ENCODE assay signal across 21 cellular contexts in genomic region chr2:169853041-169853668, GRCh38. TPM values are rescaled to one million over a fixed set of nuclear protein-coding genes. Genes with fewer than 3 reads are reported as not detected.
DNase-seq lines count a peak whose midpoint lies in the region; ATAC-seq and TF ChIP-seq lines count a peak whose summit lies in the region.
"Had no signal": no experiment of that assay in that cellular context is flagged by ENCODE, and none has a peak within 500 bp of the region (broad histone marks: within the 10 kb centered on the region; RNA-seq: fewer than 3 reads in every experiment).

No MANE protein-coding gene starts in this region.

- H3K27me3 Mint-ChIP-seq in nephron progenitor cell (ENCODE audit: low read depth, poor library complexity): peaks cover 3% of the 10 kb centered on the region
- H3K27me3 Mint-ChIP-seq in activated T-helper 2 cell treated with anti-CD3 and anti-CD28 coated beads, Interferon-gamma antibody, Interleukin-2, Interleukin-4, amounts not matched to agents 10 μg/mL and 5 μg/mL and 100 μg/mL, durations not matched to agents 14 hours and 24 hours and 36 hours (ENCODE audit: low read depth): no peaks in the 10 kb centered on the region

- peaks cover 3% of the 10 kb centered on the region; the same call in 1 of the 2 replicates for H3F3A ChIP-seq in DOHH2 (ENCODE audit: control insufficient read depth, insufficient read depth)
- peaks cover 12% of the 10 kb centered on the region; the same call in 1 of the 2 replicates for H3F3A ChIP-seq in SU-DHL-6 (ENCODE audit: insufficient read depth)

- peak overlapping the region; percentile 89 for H2AFZ ChIP-seq in SU-DHL-6 (ENCODE audit: low read depth, low read length, severe bottlenecking)

- peak overlapping the region; percentile 43 for H3K27ac Mint-ChIP-seq in nephron progenitor cell
- H3K27ac Mint-ChIP-seq in activated T-helper 2 cell treated with anti-CD3 and anti-CD28 coated beads, Interferon-gamma antibody, Interleukin-2, Interleukin-4, amounts not matched to agents 10 μg/mL and 5 μg/mL and 100 μg/mL, durations not matched to agents 14 hours and 24 hours and 36 hours: no peak overlapping the region

- H3K79me2 ChIP-seq in DOHH2 (ENCODE audit: control insufficient read depth, low read length) (peaks cover 34% of the 10 kb centered on the region), SU-DHL-6 (ENCODE audit: insufficient read depth, low read length) (peaks cover 25% of the 10 kb centered on the region)

- H3K4me3 ChIP-seq in DOHH2 (ENCODE audit: low read length): no peak overlapping the region
- H3K4me3 ChIP-seq in SU-DHL-6 (ENCODE audit: insufficient read depth, low read length, poor library complexity, severe bottlenecking): peak overlapping the region; percentile 47
- H3K4me3 ChIP-seq: BLaER1 treated with 17β-estradiol and CSF1 and Interleukin-3, amounts not matched to agents 10 nM and 100 nM; GM12878; MG63 had no signal

- in situ Hi-C loops in KBM-7 (cut with MboI; ENCODE audit: low pct_unique_long_range_greater_than_20kb, low sequenced_read_pairs): no loop called here
- in situ Hi-C loops in GM13977 (cut with MboI; ENCODE audit: low pct_unique_long_range_greater_than_20kb, low sequenced_read_pairs, unreplicated experiment): no loop called here

- H3K4me2 ChIP-seq in DOHH2 (ENCODE audit: low read length) (peak overlapping the region; percentile 31; the same call in 1 of the 2 replicates), SU-DHL-6 (ENCODE audit: low read depth, low read length, poor library complexity, severe bottlenecking) (peak overlapping the region; percentile 93)

- peaks cover 52% of the 10 kb centered on the region for H3K9me3 Mint-ChIP-seq in nephron progenitor cell
- peaks cover 6% of the 10 kb centered on the region for H3K9me3 Mint-ChIP-seq in activated T-helper 2 cell treated with anti-CD3 and anti-CD28 coated beads, Interferon-gamma antibody, Interleukin-2, Interleukin-4, amounts not matched to agents 10 μg/mL and 5 μg/mL and 100 μg/mL, durations not matched to agents 14 hours and 24 hours and 36 hours

- no peaks in the 10 kb centered on the region for H3K27me3 ChIP-seq in DOHH2 (ENCODE audit: control insufficient read depth, low read length)
- H3K27me3 ChIP-seq in SU-DHL-6 (ENCODE audit: low read length): no peaks in the 10 kb centered on the region
- H3K27me3 ChIP-seq: BLaER1 treated with 17β-estradiol and CSF1 and Interleukin-3, amounts not matched to agents 10 nM and 100 nM; MG63 had no signal

- H3K27ac ChIP-seq in DOHH2 (ENCODE audit: low read depth, low read length) (no peak overlapping the region), SU-DHL-6 (ENCODE audit: low read depth, low read length) (peak overlapping the region; percentile 57)
- H3K27ac ChIP-seq: BLaER1 treated with 17β-estradiol and CSF1 and Interleukin-3, amounts not matched to agents 10 nM and 100 nM had no signal

- H3K4me1 Mint-ChIP-seq in nephron progenitor cell: no peaks in the 10 kb centered on the region
- peaks cover 6% of the 10 kb centered on the region for H3K4me1 Mint-ChIP-seq in activated T-helper 2 cell treated with anti-CD3 and anti-CD28 coated beads, Interferon-gamma antibody, Interleukin-2, Interleukin-4, amounts not matched to agents 10 μg/mL and 5 μg/mL and 100 μg/mL, durations not matched to agents 14 hours and 24 hours and 36 hours (ENCODE audit: low read depth)

- TF ChIP-seq CTCF in DOHH2 (IDR thresholded peaks at IDR 0.05; ENCODE audit: low read depth, low read length, poor library complexity, severe bottlenecking): no peak
- TF ChIP-seq CTCF in SU-DHL-6 (IDR thresholded peaks at IDR 0.05; ENCODE audit: insufficient read depth, low read length, poor library complexity, severe bottlenecking): no peak
- TF ChIP-seq CTCF in nephron progenitor cell (IDR thresholded peaks at IDR 0.05): no peak
- no peak for TF ChIP-seq CTCF in GM13977 (IDR thresholded peaks at IDR 0.05; ENCODE audit: extremely low read depth, insufficient read depth, missing control alignments)

- H3K9me3 ChIP-seq in DOHH2 (ENCODE audit: control insufficient read depth, insufficient read depth, low read length) (no peaks in the 10 kb centered on the region), SU-DHL-6 (ENCODE audit: insufficient read depth, low read length) (no peaks in the 10 kb centered on the region)

- H3K36me3 ChIP-seq in DOHH2 (ENCODE audit: control insufficient read depth, low read length) (no peaks in the 10 kb centered on the region), SU-DHL-6 (ENCODE audit: low read length) (no peaks in the 10 kb centered on the region)

- no peak for ATAC-seq in HG03565 (IDR thresholded peaks at IDR 0.05; ENCODE audit: unreplicated experiment)
- ATAC-seq: GM12878, Panc1 had no signal

- intact Hi-C loops in activated T-helper 2 cell treated with anti-CD3 and anti-CD28 coated beads, Interferon-gamma antibody, Interleukin-2, Interleukin-4, amounts not matched to agents 10 μg/mL and 5 μg/mL and 100 μg/mL, durations not matched to agents 14 hours and 24 hours and 36 hours (cut with micrococcal nuclease): no loop called here

- H3K4me1 ChIP-seq in DOHH2 (ENCODE audit: control insufficient read depth, low read length): peaks cover 13% of the 10 kb centered on the region

- H4K20me1 ChIP-seq in DOHH2 (ENCODE audit: control insufficient read depth, insufficient read depth, low read depth, low read length) (no peaks in the 10 kb centered on the region), SU-DHL-6 (ENCODE audit: low read depth, low read length) (no peaks in the 10 kb centered on the region)

- no peak overlapping the region for H3K9ac ChIP-seq in SU-DHL-6 (ENCODE audit: low read length)
- H3K9ac ChIP-seq: BLaER1 treated with 17β-estradiol and CSF1 and Interleukin-3, amounts not matched to agents 10 nM and 100 nM had no signal

- peaks cover 65% of the 10 kb centered on the region for H3K36me3 Mint-ChIP-seq in nephron progenitor cell (ENCODE audit: low read depth)
- peaks cover 23% of the 10 kb centered on the region for H3K36me3 Mint-ChIP-seq in activated T-helper 2 cell treated with anti-CD3 and anti-CD28 coated beads, Interferon-gamma antibody, Interleukin-2, Interleukin-4, amounts not matched to agents 10 μg/mL and 5 μg/mL and 100 μg/mL, durations not matched to agents 14 hours and 24 hours and 36 hours (ENCODE audit: low read depth)

- H3K4me3 Mint-ChIP-seq in nephron progenitor cell: no peak overlapping the region
- H3K4me3 Mint-ChIP-seq in activated T-helper 2 cell treated with anti-CD3 and anti-CD28 coated beads, Interferon-gamma antibody, Interleukin-2, Interleukin-4, amounts not matched to agents 10 μg/mL and 5 μg/mL and 100 μg/mL, durations not matched to agents 14 hours and 24 hours and 36 hours (ENCODE audit: low read depth): no peak overlapping the region

- peak; percentile 41 for DNase-seq in KBM-7
- no peak for DNase-seq in nephron progenitor cell
- DNase-seq in activated T-helper 2 cell treated with anti-CD3 and anti-CD28 coated beads, Interferon-gamma antibody, Interleukin-2, Interleukin-4, amounts not matched to agents 10 μg/mL and 5 μg/mL and 100 μg/mL, durations not matched to agents 14 hours and 24 hours and 36 hours (ENCODE audit: low spot score): no peak
- no peak for DNase-seq in GM13977 (ENCODE audit: low spot score)
- DNase-seq in DMS79 treated with DMSO at 0.1 percent for 48 hours (lab: John Stamatoyannopoulos, UW): no peak
- DNase-seq: COR-L47; KG1; MG63; NCI-H1417 treated with DMSO at 0.1 percent for 48 hours; NCI-H2029 treated with DMSO at 0.1 percent for 48 hours; NCI-H2227 treated with DMSO at 0.1 percent for 48 hours; NCI-H526; NK-92 treated with Interleukin-12 subunit alpha and Interleukin-12 subunit beta, amount 100 ng/mL, for 24 hours; Right ventricle myocardium superior; T-helper 2 cell had no signal

- H3K9me2 ChIP-seq in DOHH2 (replicated peaks; ENCODE audit: control insufficient read depth, low read length): no peaks in the 10 kb centered on the region
- no peaks in the 10 kb centered on the region for H3K9me2 ChIP-seq in SU-DHL-6 (replicated peaks; ENCODE audit: insufficient read depth, low read length)

RNA-seq across cellular contexts. Expression of gene UBR3, which starts 25.9 kb away (rescaled TPM):
- 29.3 and 30.7 TPM in 2 replicates for total RNA-seq in activated T-helper 2 cell treated with anti-CD3 and anti-CD28 coated beads, Interferon-gamma antibody, Interleukin-2, Interleukin-4, amounts not matched to agents 10 μg/mL and 5 μg/mL and 100 μg/mL, durations not matched to agents 14 hours and 24 hours and 36 hours

RNA-seq across cellular contexts. Expression of gene METTL5, which starts 28.4 kb away (rescaled TPM):
- total RNA-seq in activated T-helper 2 cell treated with anti-CD3 and anti-CD28 coated beads, Interferon-gamma antibody, Interleukin-2, Interleukin-4, amounts not matched to agents 10 μg/mL and 5 μg/mL and 100 μg/mL, durations not matched to agents 14 hours and 24 hours and 36 hours: 88.2 and 95.2 TPM in 2 replicates

RNA-seq across cellular contexts. Expression of gene SSB, which starts 54.5 kb away (rescaled TPM):
- 99.7 and 111 TPM in 2 replicates for total RNA-seq in activated T-helper 2 cell treated with anti-CD3 and anti-CD28 coated beads, Interferon-gamma antibody, Interleukin-2, Interleukin-4, amounts not matched to agents 10 μg/mL and 5 μg/mL and 100 μg/mL, durations not matched to agents 14 hours and 24 hours and 36 hours
